8 cellular contexts compared by ENCODE assay signal in genomic region chr2:172429351-172429968, GRCh38. TPM values are rescaled to one million over a fixed set of nuclear protein-coding genes. Genes with fewer than 3 reads are reported as not detected.
DNase-seq lines count a peak whose midpoint lies in the region; ATAC-seq and TF ChIP-seq lines count a peak whose summit lies in the region.

No MANE protein-coding gene starts in this region.

- H3K27ac ChIP-seq in CD4-positive, CD25-positive, alpha-beta regulatory T cell (ENCODE audit: insufficient read depth, low read length, poor library complexity, severe bottlenecking) = peak overlapping the region; percentile 16

- H3K27ac Mint-ChIP-seq in CD4-positive, CD25-positive, alpha-beta regulatory T cell = peak overlapping the region; percentile 38 to 89 (median 65)
- no peak overlapping the region for H3K27ac Mint-ChIP-seq in nephron progenitor cell

- H3K4me1 ChIP-seq in CD4-positive, CD25-positive, alpha-beta regulatory T cell (ENCODE audit: control insufficient read depth, insufficient read depth, low read length, poor library complexity, severe bottlenecking) = peaks cover 76% of the 10 kb centered on the region

- no peaks in the 10 kb centered on the region for H3K27me3 ChIP-seq in CD4-positive, CD25-positive, alpha-beta regulatory T cell (ENCODE audit: control insufficient read depth, insufficient read depth, low read length)

- no peaks in the 10 kb centered on the region for H3K36me3 Mint-ChIP-seq in CD4-positive, CD25-positive, alpha-beta regulatory T cell
- no peaks in the 10 kb centered on the region for H3K36me3 Mint-ChIP-seq in nephron progenitor cell (ENCODE audit: low read depth)

- DNase-seq in CD4-positive, CD25-positive, alpha-beta regulatory T cell = no peak
- DNase-seq in NCI-H69 (lab: John Stamatoyannopoulos, UW) = peak; percentile 34
- peak; percentile 54 for DNase-seq in epithelial cell of esophagus (ENCODE audit: low read depth)
- DNase-seq in nephron progenitor cell = no peak
- no peak for DNase-seq in activated CD8-positive, alpha-beta memory T cell treated with anti-CD3 and anti-CD28 coated beads, Interleukin-2, amount 50 U/mL, for 48 hours
- no peak for DNase-seq in NK-92 treated with Interleukin-12 subunit alpha and Interleukin-12 subunit beta, amount 100 ng/mL, for 24 hours (lab: John Stamatoyannopoulos, UW)

- TF ChIP-seq CTCF in epithelial cell of esophagus (IDR thresholded peaks at IDR 0.05; ENCODE audit: insufficient read depth, low read depth, low read length, missing control alignments) (peak; percentile 28), nephron progenitor cell (IDR thresholded peaks at IDR 0.05) (no peak)

- peaks cover 1% of the 10 kb centered on the region for H3K27me3 Mint-ChIP-seq in CD4-positive, CD25-positive, alpha-beta regulatory T cell
- H3K27me3 Mint-ChIP-seq in nephron progenitor cell (ENCODE audit: low read depth, poor library complexity) = peaks cover 47% of the 10 kb centered on the region

- no peak for ATAC-seq in CD4-positive, CD25-positive, alpha-beta regulatory T cell (ENCODE audit: low read depth in 2 of 2)
- ATAC-seq in esophagus mucosa = no peak
- ATAC-seq in HG02763 (IDR thresholded peaks at IDR 0.05; ENCODE audit: unreplicated experiment) = no peak

- no peaks in the 10 kb centered on the region for H3K9me3 ChIP-seq in CD4-positive, CD25-positive, alpha-beta regulatory T cell (ENCODE audit: control insufficient read depth in 2 of 2, low read length in 2 of 2)

- peaks cover 4 to 77% (median 29%) of the 10 kb centered on the region in 4 donors for H3K4me1 Mint-ChIP-seq in CD4-positive, CD25-positive, alpha-beta regulatory T cell
- H3K4me1 Mint-ChIP-seq in nephron progenitor cell = peaks cover 17% of the 10 kb centered on the region

- no peaks in the 10 kb centered on the region for H3K36me3 ChIP-seq in CD4-positive, CD25-positive, alpha-beta regulatory T cell (ENCODE audit: control insufficient read depth, insufficient read depth, low read length)

- H3K4me3 ChIP-seq in CD4-positive, CD25-positive, alpha-beta regulatory T cell (ENCODE audit: low read depth, low read length) = peak overlapping the region; percentile 81
- H3K4me3 ChIP-seq in epithelial cell of esophagus (ENCODE audit: low read length) = peak overlapping the region; percentile 95

- peak overlapping the region; percentile 89 to 95 (median 92) for H3K4me3 Mint-ChIP-seq in CD4-positive, CD25-positive, alpha-beta regulatory T cell
- H3K4me3 Mint-ChIP-seq in nephron progenitor cell = peak overlapping the region; percentile 86

- no peaks in the 10 kb centered on the region for H3K9me3 Mint-ChIP-seq in CD4-positive, CD25-positive, alpha-beta regulatory T cell
- no peaks in the 10 kb centered on the region for H3K9me3 Mint-ChIP-seq in nephron progenitor cell

RNA-seq across cellular contexts. Expression of gene ITGA6, which starts 2.1 kb away (rescaled TPM):
- total RNA-seq in CD4-positive, CD25-positive, alpha-beta regulatory T cell = 68.5 TPM
- polyA plus RNA-seq in CD4-positive, CD25-positive, alpha-beta regulatory T cell = 10 to 100 TPM; 39.2 to 59.4 (median 45.8) TPM
- 65.2 TPM for total RNA-seq in esophagus mucosa

Comparison
In these comparisons a context has a peak if more than half of its experiments do, and no peak if none do; other contexts are left out.
1. DNase-seq: peak in NCI-H69 (single experiment) and epithelial cell of esophagus (single experiment); none in CD4-positive, CD25-positive, alpha-beta regulatory T cell (0 of 3), nephron progenitor cell (single experiment), activated CD8-positive, alpha-beta memory T cell treated with anti-CD3 and anti-CD28 coated beads, Interleukin-2, amount 50 U/mL, for 48 hours (single experiment) and NK-92 treated with Interleukin-12 subunit alpha and Interleukin-12 subunit beta, amount 100 ng/mL, for 24 hours (single experiment).